1 cellular context compared by ENCODE assay signal in genomic region chr6:158031191-158031444, GRCh38.
TF ChIP-seq lines count a peak whose summit lies in the region.

No MANE protein-coding gene starts in this region.

TF ChIP-seq in SK-N-SH, 30 proteins besides CTCF, POLR2A, EP300 and RAD21 (continued from another document):
- no peak for TF ChIP-seq IRF3 (IDR thresholded peaks at IDR 0.05; ENCODE audit: low read depth, low read length)
- TF ChIP-seq GATA2 (CRISPR knock-in tag; IDR thresholded peaks at IDR 0.05): no peak
- TF ChIP-seq CHD2 (IDR thresholded peaks at IDR 0.05; ENCODE audit: low read length, partially characterized antibody): no peak
- TF ChIP-seq RCOR1 (IDR thresholded peaks at IDR 0.05; ENCODE audit: low read length): no peak
- no peak for TF ChIP-seq SIN3A (IDR thresholded peaks at IDR 0.05; ENCODE audit: borderline replicate concordance, low read depth, low read length)
- no peak for TF ChIP-seq YY1 (IDR thresholded peaks at IDR 0.05; ENCODE audit: low read depth)
- TF ChIP-seq TEAD4 (IDR thresholded peaks at IDR 0.05; ENCODE audit: borderline replicate concordance, insufficient read depth): no peak
- TF ChIP-seq EZH2phosphoT487 (IDR thresholded peaks at IDR 0.05; ENCODE audit: borderline replicate concordance, low read depth): no peak
